9 cellular contexts compared by ENCODE assay signal in the genomic region with DNA sequence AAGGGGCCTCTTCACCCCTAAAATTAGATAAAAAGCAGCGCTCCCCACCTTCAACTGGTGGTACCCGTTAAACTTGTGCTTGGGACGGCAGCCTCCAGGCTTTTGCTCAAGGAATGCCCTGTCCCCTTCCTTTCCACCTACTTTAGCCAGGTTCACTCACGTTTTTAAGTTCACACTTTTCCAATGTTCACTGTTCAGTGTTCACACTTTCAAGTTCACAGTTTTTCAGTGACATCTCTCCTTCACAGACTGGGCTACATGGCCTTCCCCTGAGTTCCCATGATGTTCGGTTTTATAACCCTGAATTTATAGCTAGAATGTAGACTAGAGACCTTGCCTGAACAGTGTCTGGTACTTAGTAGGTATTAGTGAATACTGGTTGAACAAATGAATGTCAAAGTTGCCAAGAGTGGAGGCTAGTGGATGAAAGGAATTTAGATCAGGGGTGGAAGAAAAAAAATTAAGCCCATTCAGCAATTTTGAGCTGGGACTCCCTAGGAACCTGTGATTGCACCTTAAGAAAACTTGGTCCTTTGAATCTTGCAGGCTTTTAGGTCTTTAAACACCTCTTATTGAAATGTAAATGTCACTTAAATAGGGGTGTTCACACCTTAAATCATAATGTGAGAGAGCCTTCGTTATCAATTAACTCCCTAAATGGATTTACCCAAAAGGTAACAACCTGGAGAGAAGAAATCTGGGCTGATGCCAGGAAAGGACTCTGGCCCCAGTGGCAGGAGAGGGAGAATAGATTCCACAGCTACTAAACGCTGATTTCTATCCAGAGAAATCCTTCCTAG. TPM values are rescaled to one million over a fixed set of nuclear protein-coding genes. Genes with fewer than 3 reads are reported as not detected.
DNase-seq lines count a peak whose midpoint lies in the region; ATAC-seq and TF ChIP-seq lines count a peak whose summit lies in the region.
"Had no signal": no experiment of that assay in that cellular context is flagged by ENCODE, and none has a peak within 500 bp of the region (broad histone marks: within the 10 kb centered on the region; RNA-seq: fewer than 3 reads in every experiment).

No MANE protein-coding gene starts in this region.

- H3K36me3 ChIP-seq in right atrium auricular region = no peaks in the 10 kb centered on the region
- H3K36me3 ChIP-seq in uterus = no peaks in the 10 kb centered on the region

- peaks cover 24% of the 10 kb centered on the region for H3K36me3 Mint-ChIP-seq in activated T-helper 1 cell treated with anti-CD3 and anti-CD28 coated beads, Interleukin-12 subunit alpha, Interleukin-12 subunit beta, Interleukin-2, Interleukin-4 antibody, amounts not matched to agents 30 ng/mL and 10 ng/mL and 1 ng/mL, durations not matched to agents 14 hours and 24 hours and 36 hours (ENCODE audit: low read depth)
- peaks cover 0 to 7% (median 0%) of the 10 kb centered on the region in 3 donors for H3K36me3 Mint-ChIP-seq in naive thymus-derived CD8-positive, alpha-beta T cell

- H3K27ac Mint-ChIP-seq in activated T-helper 1 cell treated with anti-CD3 and anti-CD28 coated beads, Interleukin-12 subunit alpha, Interleukin-12 subunit beta, Interleukin-2, Interleukin-4 antibody, amounts not matched to agents 30 ng/mL and 10 ng/mL and 1 ng/mL, durations not matched to agents 14 hours and 24 hours and 36 hours = peak overlapping the region; percentile 11
- H3K27ac Mint-ChIP-seq in naive thymus-derived CD8-positive, alpha-beta T cell = peak overlapping the region; percentile 8 to 98 (median 68)
- H3K27ac Mint-ChIP-seq: stimulated activated naive CD8-positive, alpha-beta T cell treated with anti-CD3 and anti-CD28 coated beads, Interleukin-15, Interleukin-2, amounts not matched to agents 100 ng/mL and 50 ng/mL, for 24 hours had no signal

- H3K27ac ChIP-seq in right atrium auricular region (peak overlapping the region; percentile 61 to 63), uterus (peak overlapping the region; percentile 36 to 37)

- H3K27me3 ChIP-seq in right atrium auricular region (no peaks in the 10 kb centered on the region), uterus (no peaks in the 10 kb centered on the region)

- TF ChIP-seq CTCF in right atrium auricular region (IDR thresholded peaks at IDR 0.05) (no peak), uterus (IDR thresholded peaks at IDR 0.05) (no peak)

- H3K4me1 ChIP-seq in right atrium auricular region = peaks cover 0 to 44% of the 10 kb centered on the region in 2 donors
- H3K4me1 ChIP-seq in uterus = peaks cover 0 to 17% of the 10 kb centered on the region in 2 donors

- no peaks in the 10 kb centered on the region for H3K27me3 Mint-ChIP-seq in activated T-helper 1 cell treated with anti-CD3 and anti-CD28 coated beads, Interleukin-12 subunit alpha, Interleukin-12 subunit beta, Interleukin-2, Interleukin-4 antibody, amounts not matched to agents 30 ng/mL and 10 ng/mL and 1 ng/mL, durations not matched to agents 14 hours and 24 hours and 36 hours (ENCODE audit: insufficient read depth)
- H3K27me3 Mint-ChIP-seq in naive thymus-derived CD8-positive, alpha-beta T cell = no peaks in the 10 kb centered on the region
- H3K27me3 Mint-ChIP-seq: stimulated activated naive CD8-positive, alpha-beta T cell treated with anti-CD3 and anti-CD28 coated beads, Interleukin-15, Interleukin-2, amounts not matched to agents 100 ng/mL and 50 ng/mL, for 24 hours had no signal

- H3K4me3 ChIP-seq in right atrium auricular region = no peak overlapping the region
- no peak overlapping the region for H3K4me3 ChIP-seq in uterus

- ATAC-seq in left cardiac atrium = no peak
- ATAC-seq in naive thymus-derived CD8-positive, alpha-beta T cell = no peak

- no peaks in the 10 kb centered on the region for H3K9me3 ChIP-seq in right atrium auricular region
- no peaks in the 10 kb centered on the region for H3K9me3 ChIP-seq in uterus

- TF ChIP-seq POLR2A in uterus (IDR thresholded peaks at IDR 0.05) = no peak

- intact Hi-C loops in left cardiac atrium (cut with DNase I) (no loop called here), uterus (cut with DNase I; ENCODE audit: low total_unique reads) (no loop called here)
- intact Hi-C loops in activated T-helper 1 cell treated with anti-CD3 and anti-CD28 coated beads, Interleukin-12 subunit alpha, Interleukin-12 subunit beta, Interleukin-2, Interleukin-4 antibody, amounts not matched to agents 30 ng/mL and 10 ng/mL and 1 ng/mL, durations not matched to agents 14 hours and 24 hours and 36 hours (cut with micrococcal nuclease) = no loop called here

- H3K9me3 Mint-ChIP-seq in activated T-helper 1 cell treated with anti-CD3 and anti-CD28 coated beads, Interleukin-12 subunit alpha, Interleukin-12 subunit beta, Interleukin-2, Interleukin-4 antibody, amounts not matched to agents 30 ng/mL and 10 ng/mL and 1 ng/mL, durations not matched to agents 14 hours and 24 hours and 36 hours = no peaks in the 10 kb centered on the region
- no peaks in the 10 kb centered on the region for H3K9me3 Mint-ChIP-seq in naive thymus-derived CD8-positive, alpha-beta T cell
- H3K9me3 Mint-ChIP-seq: stimulated activated naive CD8-positive, alpha-beta T cell treated with anti-CD3 and anti-CD28 coated beads, Interleukin-15, Interleukin-2, amounts not matched to agents 100 ng/mL and 50 ng/mL, for 24 hours had no signal

- peaks cover 67% of the 10 kb centered on the region for H3K4me1 Mint-ChIP-seq in activated T-helper 1 cell treated with anti-CD3 and anti-CD28 coated beads, Interleukin-12 subunit alpha, Interleukin-12 subunit beta, Interleukin-2, Interleukin-4 antibody, amounts not matched to agents 30 ng/mL and 10 ng/mL and 1 ng/mL, durations not matched to agents 14 hours and 24 hours and 36 hours (ENCODE audit: low read depth)
- H3K4me1 Mint-ChIP-seq in naive thymus-derived CD8-positive, alpha-beta T cell = peaks cover 46 to 84% (median 78%) of the 10 kb centered on the region in 4 donors

- DNase-seq in right atrium auricular region (ENCODE audit: low spot score) (no peak), left cardiac atrium (no peak), uterus (no peak), NCI-H146 (lab: John Stamatoyannopoulos, UW) (no peak), retina (no peak)
- no peak for DNase-seq in activated T-helper 1 cell treated with anti-CD3 and anti-CD28 coated beads, Interleukin-12 subunit alpha, Interleukin-12 subunit beta, Interleukin-2, Interleukin-4 antibody, amounts not matched to agents 30 ng/mL and 10 ng/mL and 1 ng/mL, durations not matched to agents 14 hours and 24 hours and 36 hours (ENCODE audit: low spot score)
- DNase-seq in naive thymus-derived CD8-positive, alpha-beta T cell = no peak
- no peak for DNase-seq in stimulated activated CD4-positive, alpha-beta T cell treated with anti-CD3 and anti-CD28 coated beads, Interleukin-2, amount 100 ng/mL, for 24 hours

- POLR2A ChIA-PET in naive thymus-derived CD8-positive, alpha-beta T cell (lab: Charles Lee) = interaction anchor here (0.5 to 14.4 kb wide), 5 partner anchors 4 to 38 kb away, joined by 3 to 1045 read pairs (median 730); a partner anchor contains a TSS

- no peak overlapping the region for H3K4me3 Mint-ChIP-seq in activated T-helper 1 cell treated with anti-CD3 and anti-CD28 coated beads, Interleukin-12 subunit alpha, Interleukin-12 subunit beta, Interleukin-2, Interleukin-4 antibody, amounts not matched to agents 30 ng/mL and 10 ng/mL and 1 ng/mL, durations not matched to agents 14 hours and 24 hours and 36 hours
- peak overlapping the region in 1 of 10 donors; percentile 29 for H3K4me3 Mint-ChIP-seq in naive thymus-derived CD8-positive, alpha-beta T cell
- H3K4me3 Mint-ChIP-seq: stimulated activated naive CD8-positive, alpha-beta T cell treated with anti-CD3 and anti-CD28 coated beads, Interleukin-15, Interleukin-2, amounts not matched to agents 100 ng/mL and 50 ng/mL, for 24 hours had no signal

RNA-seq across cellular contexts. Expression of a gene that starts 12.3 kb away (rescaled TPM):
- total RNA-seq in right atrium auricular region (100 to 1,000 TPM; 132 to 254 TPM), left cardiac atrium (100 to 1,000 TPM; 187 to 259 TPM), uterus (10 to 100 TPM; 14.6 to 95.9 (median 56.5) TPM)
- total RNA-seq in activated T-helper 1 cell treated with anti-CD3 and anti-CD28 coated beads, Interleukin-12 subunit alpha, Interleukin-12 subunit beta, Interleukin-2, Interleukin-4 antibody, amounts not matched to agents 30 ng/mL and 10 ng/mL and 1 ng/mL, durations not matched to agents 14 hours and 24 hours and 36 hours = 137 and 139 TPM in 2 replicates
- 100 to 1,000 TPM; 186 to 191 TPM for total RNA-seq in naive thymus-derived CD8-positive, alpha-beta T cell
- 100 to 1,000 TPM in 2 of 3 donors, 10 to 100 TPM in 1; 91.8 to 179 (median 122) TPM for polyA plus RNA-seq in naive thymus-derived CD8-positive, alpha-beta T cell

RNA-seq across cellular contexts. Expression of a gene that starts 33.3 kb away (rescaled TPM):
- total RNA-seq in right atrium auricular region = 100 to 1,000 TPM in 1 of 2 donors, 10 to 100 TPM in 1; 34.2 to 122 TPM
- 10 to 100 TPM; 33.3 to 51.6 TPM for total RNA-seq in left cardiac atrium
- 3.4 and 4.1 TPM in 2 replicates for total RNA-seq in activated T-helper 1 cell treated with anti-CD3 and anti-CD28 coated beads, Interleukin-12 subunit alpha, Interleukin-12 subunit beta, Interleukin-2, Interleukin-4 antibody, amounts not matched to agents 30 ng/mL and 10 ng/mL and 1 ng/mL, durations not matched to agents 14 hours and 24 hours and 36 hours
- not detected for total RNA-seq in naive thymus-derived CD8-positive, alpha-beta T cell
- not detected for polyA plus RNA-seq in naive thymus-derived CD8-positive, alpha-beta T cell
- 100 to 1,000 TPM in 1 of 4 donors, 10 to 100 TPM in 3; 41.8 to 119 (median 82.7) TPM for total RNA-seq in uterus
